ENCODE assay signal across 14 cellular contexts in genomic region chr2:190723397-190724090, GRCh38.
DNase-seq lines count a peak whose midpoint lies in the region; FAIRE-seq and TF ChIP-seq lines count a peak whose summit lies in the region.
"Had no signal": no experiment of that assay in that cellular context is flagged by ENCODE, and none has a peak within 500 bp of the region (broad histone marks: within the 10 kb centered on the region; RNA-seq: fewer than 3 reads in every experiment).

No MANE protein-coding gene starts in this region.

- H4K5ac ChIP-seq in H1 (ENCODE audit: insufficient read length, low read depth, low read length): no peak overlapping the region

- H2AK5ac ChIP-seq in H1 (ENCODE audit: low read depth, low read length): no peak overlapping the region

- H3K9me2 ChIP-seq in OCI-LY7 (ENCODE audit: insufficient read depth, low read length): no peaks in the 10 kb centered on the region

- H3K4me1 ChIP-seq in H1 (replicated peaks in 1 of 4; ENCODE audit: control insufficient read depth in 3 of 4, insufficient read depth in 4 of 4, low read length in 3 of 4): no peaks in the 10 kb centered on the region
- H3K4me1 ChIP-seq in mesodermal cell (ENCODE audit: control insufficient read depth, insufficient read depth, low read length, poor library complexity, severe bottlenecking): peaks cover 18% of the 10 kb centered on the region
- H3K4me1 ChIP-seq in ascending aorta: peaks cover 0 to 7% of the 10 kb centered on the region in 2 donors
- H3K4me1 ChIP-seq in OCI-LY7 (ENCODE audit: insufficient read depth, low read length, poor library complexity, severe bottlenecking): no peaks in the 10 kb centered on the region

- H3K4me1 Mint-ChIP-seq in activated CD4-positive, alpha-beta memory T cell treated with anti-CD3 and anti-CD28 coated beads for 36 hours (ENCODE audit: low read depth): peaks cover 70% of the 10 kb centered on the region
- peaks cover 40% of the 10 kb centered on the region for H3K4me1 Mint-ChIP-seq in activated CD4-positive, alpha-beta memory T cell treated with anti-CD3 and anti-CD28 coated beads, Interleukin-2, amount 10 ng/mL, durations not matched to agents 7 days and 5 days
- H3K4me1 Mint-ChIP-seq: CD14-positive monocyte had no signal

- no peaks in the 10 kb centered on the region for H4K20me1 ChIP-seq in H1 (replicated peaks in 1 of 2; ENCODE audit: control insufficient read depth in 1 of 2, insufficient read depth in 2 of 2, low read length in 2 of 2)
- H4K20me1 ChIP-seq in OCI-LY7 (ENCODE audit: insufficient read depth, low read length): no peaks in the 10 kb centered on the region

- H3K56ac ChIP-seq in H1 (replicated peaks; ENCODE audit: insufficient read length, low read depth, low read length): no peak overlapping the region

- H3K79me2 ChIP-seq in H1 (ENCODE audit: control insufficient read depth in 1 of 2, insufficient read depth in 2 of 2, low read length in 2 of 2) (no peaks in the 10 kb centered on the region), OCI-LY7 (ENCODE audit: insufficient read depth, low read depth, low read length) (no peaks in the 10 kb centered on the region)

- no TSS peak for BruUV-seq in OCI-LY7 (replicated peaks; lab: Mats Ljungman, UMichigan)

- H3K9me3 Mint-ChIP-seq in activated CD4-positive, alpha-beta memory T cell treated with anti-CD3 and anti-CD28 coated beads for 36 hours: no peaks in the 10 kb centered on the region
- H3K9me3 Mint-ChIP-seq in activated CD4-positive, alpha-beta memory T cell treated with anti-CD3 and anti-CD28 coated beads, Interleukin-2, amount 10 ng/mL, durations not matched to agents 7 days and 5 days: no peaks in the 10 kb centered on the region

- peak overlapping the region; percentile 63 for H3K4me3 Mint-ChIP-seq in activated CD4-positive, alpha-beta memory T cell treated with anti-CD3 and anti-CD28 coated beads for 36 hours
- no peak overlapping the region for H3K4me3 Mint-ChIP-seq in activated CD4-positive, alpha-beta memory T cell treated with anti-CD3 and anti-CD28 coated beads, Interleukin-2, amount 10 ng/mL, durations not matched to agents 7 days and 5 days
- H3K4me3 Mint-ChIP-seq: CD14-positive monocyte had no signal

- H3K23me2 ChIP-seq in H1 (ENCODE audit: low read depth, low read length): no peaks in the 10 kb centered on the region; the same call in 1 of the 2 replicates

- H3K27ac ChIP-seq in H1 (ENCODE audit: low read depth, low read length): no peak overlapping the region
- peak overlapping the region; percentile 41 for H3K27ac ChIP-seq in mesodermal cell (ENCODE audit: low read depth, low read length, severe bottlenecking)
- no peak overlapping the region for H3K27ac ChIP-seq in ascending aorta
- no peak overlapping the region for H3K27ac ChIP-seq in OCI-LY7 (ENCODE audit: low read depth, low read length, poor library complexity, severe bottlenecking)

- H3K4ac ChIP-seq in H1 (replicated peaks; ENCODE audit: insufficient read length, low read depth, low read length): no peak overlapping the region

- H3K14ac ChIP-seq in H1 (ENCODE audit: insufficient read length): no peak overlapping the region

- TF ChIP-seq POLR2A in H1 (IDR thresholded peaks at IDR 0.05; ENCODE audit: control extremely low read depth in 1 of 2, low read depth in 2 of 2, low read length in 2 of 2): no peak

- no peaks in the 10 kb centered on the region for H3K9me3 ChIP-seq in H1 (ENCODE audit: insufficient read depth in 2 of 2, low read depth in 1 of 2, low read length in 1 of 2)
- H3K9me3 ChIP-seq in mesodermal cell (ENCODE audit: control insufficient read depth, low read length): no peaks in the 10 kb centered on the region
- H3K9me3 ChIP-seq in ascending aorta: no peaks in the 10 kb centered on the region
- no peaks in the 10 kb centered on the region for H3K9me3 ChIP-seq in OCI-LY7 (ENCODE audit: low read length)

- no peaks in the 10 kb centered on the region for H3K27me3 Mint-ChIP-seq in activated CD4-positive, alpha-beta memory T cell treated with anti-CD3 and anti-CD28 coated beads for 36 hours
- no peaks in the 10 kb centered on the region for H3K27me3 Mint-ChIP-seq in activated CD4-positive, alpha-beta memory T cell treated with anti-CD3 and anti-CD28 coated beads, Interleukin-2, amount 10 ng/mL, durations not matched to agents 7 days and 5 days

- H2BK120ac ChIP-seq in H1 (replicated peaks; ENCODE audit: low read depth, low read length): no peak overlapping the region

- no peak overlapping the region for H4K91ac ChIP-seq in H1 (replicated peaks; ENCODE audit: insufficient read length, low read length)

- WGBS in H1 (ENCODE audit: extremely low coverage in 1 of 2, insufficient coverage in 1 of 2, insufficient read length in 1 of 2, insufficient replicate concordance in 2 of 2, low coverage in 1 of 2, low lambda C conversion rate in 2 of 2, missing lambda C conversion rate in 1 of 2), 2 experiments: 81% methylated on average over 7 of the region's 7 CpGs; no CpG with 5 or more reads in 1 of the 2 experiments
- 82 to 94% methylated on average over 4 to 5 of the region's 7 CpGs for WGBS in mesodermal cell (ENCODE audit: insufficient coverage in 2 of 2), 2 experiments

- no peak overlapping the region for H2BK5ac ChIP-seq in H1 (ENCODE audit: low read depth, low read length)

- no peaks in the 10 kb centered on the region for H3K79me1 ChIP-seq in H1 (ENCODE audit: low read depth, low read length)

- no peak overlapping the region for H3K4me2 ChIP-seq in H1 (ENCODE audit: insufficient read depth in 1 of 2, low read depth in 2 of 2, low read length in 2 of 2)
- no peak overlapping the region for H3K4me2 ChIP-seq in OCI-LY7 (ENCODE audit: low read length)

- H2BK15ac ChIP-seq in H1 (ENCODE audit: low read length): no peak overlapping the region

- H3K23ac ChIP-seq in H1 (ENCODE audit: insufficient read length): no peak overlapping the region

- no peak overlapping the region for H2BK12ac ChIP-seq in H1 (ENCODE audit: low read depth, low read length)

- H3K36me3 ChIP-seq in H1 (ENCODE audit: control insufficient read depth in 2 of 4, insufficient read depth in 4 of 4, low read length in 3 of 4) (no peaks in the 10 kb centered on the region), mesodermal cell (ENCODE audit: control insufficient read depth, insufficient read depth, low read length) (no peaks in the 10 kb centered on the region), ascending aorta (no peaks in the 10 kb centered on the region), OCI-LY7 (ENCODE audit: insufficient read depth, low read length) (no peaks in the 10 kb centered on the region)

- no peak for DNase-seq in activated CD4-positive, alpha-beta memory T cell treated with anti-CD3 and anti-CD28 coated beads for 36 hours
- DNase-seq in activated CD4-positive, alpha-beta memory T cell treated with anti-CD3 and anti-CD28 coated beads, Interleukin-2, amount 10 ng/mL, durations not matched to agents 7 days and 5 days: no peak
- DNase-seq in RPMI7951 (ENCODE audit: low read depth) (peak; percentile 28), H1 (ENCODE audit: low read depth in 1 of 2, low spot score in 2 of 2) (no peak), ascending aorta (ENCODE audit: low spot score in 2 of 2) (no peak), NCI-H2081 treated with DMSO at 0.1 percent for 48 hours (lab: John Stamatoyannopoulos, UW) (no peak), OCI-LY7 (ENCODE audit: low spot score) (no peak)
- DNase-seq: HCEC 1CT, Karpas-422, naive B cell, NCI-H1105 treated with DMSO at 0.1 percent for 48 hours, NCI-H774 had no signal

- H3K27me3 ChIP-seq in H1 (replicated peaks in 1 of 4; ENCODE audit: control insufficient read depth in 3 of 4, extremely low read depth in 1 of 4, insufficient read depth in 3 of 4, low read length in 3 of 4) (no peaks in the 10 kb centered on the region), ascending aorta (no peaks in the 10 kb centered on the region)

- peak overlapping the region; percentile 97 for H3K27ac Mint-ChIP-seq in activated CD4-positive, alpha-beta memory T cell treated with anti-CD3 and anti-CD28 coated beads for 36 hours
- H3K27ac Mint-ChIP-seq in activated CD4-positive, alpha-beta memory T cell treated with anti-CD3 and anti-CD28 coated beads, Interleukin-2, amount 10 ng/mL, durations not matched to agents 7 days and 5 days: no peak overlapping the region

- H3K4me3 ChIP-seq in H1 (ENCODE audit: extremely low read depth in 1 of 4, insufficient read depth in 2 of 4, low read depth in 3 of 4, low read length in 4 of 4) (no peak overlapping the region), mesodermal cell (ENCODE audit: extremely low read depth, insufficient read depth, low read length, poor library complexity, severe bottlenecking) (no peak overlapping the region), ascending aorta (no peak overlapping the region), OCI-LY7 (ENCODE audit: low read depth, low read length, poor library complexity, severe bottlenecking) (no peak overlapping the region)

- H2AFZ ChIP-seq in H1 (ENCODE audit: low read length) (0 out of 2 replicates have a peak overlapping the region, but pooled peaks have one; percentile 58), OCI-LY7 (ENCODE audit: low read length) (no peak overlapping the region)

- H4K8ac ChIP-seq in H1 (ENCODE audit: extremely low read depth, insufficient read depth, low read length): no peak overlapping the region

- no peak for TF ChIP-seq RAD21 in H1 (IDR thresholded peaks at IDR 0.05 in 1 of 2, conservative IDR thresholded peaks at IDR 0.05 in 1 of 2; ENCODE audit: low read depth in 2 of 2, low read length in 2 of 2)

- no peak for TF ChIP-seq EP300 in H1 (IDR thresholded peaks at IDR 0.05; ENCODE audit: borderline replicate concordance in 1 of 2, low read depth in 2 of 2, low read length in 2 of 2)

- TF ChIP-seq CTCF in H1 (IDR thresholded peaks at IDR 0.05; ENCODE audit: control extremely low read depth in 1 of 3, insufficient read depth in 1 of 3, low read depth in 1 of 3, low read length in 3 of 3) (no peak), ascending aorta (IDR thresholded peaks at IDR 0.05) (no peak), OCI-LY7 (conservative IDR thresholded peaks at IDR 0.05; ENCODE audit: low read length) (no peak)

- H2BK20ac ChIP-seq in H1 (ENCODE audit: low read length): no peak overlapping the region

- no peak overlapping the region for H3K9ac ChIP-seq in H1 (replicated peaks in 1 of 4; ENCODE audit: extremely low read depth in 1 of 4, low read depth in 3 of 4, low read length in 3 of 4)

- CTCF ChIA-PET in activated CD4-positive, alpha-beta memory T cell treated with anti-CD3 and anti-CD28 coated beads for 36 hours (lab: Charles Lee): no interaction called here
- CTCF ChIA-PET in activated CD4-positive, alpha-beta memory T cell treated with anti-CD3 and anti-CD28 coated beads, Interleukin-2, amount 10 ng/mL, durations not matched to agents 7 days and 5 days (lab: Charles Lee): no interaction called here
- CTCF ChIA-PET in H1 (lab: Charles Lee; ENCODE audit: partially characterized antibody) (no interaction called here), OCI-LY7 (lab: Charles Lee; ENCODE audit: unreplicated experiment) (no interaction called here)

- POLR2A ChIA-PET in activated CD4-positive, alpha-beta memory T cell treated with anti-CD3 and anti-CD28 coated beads for 36 hours (lab: Charles Lee): no interaction called here
- POLR2A ChIA-PET in activated CD4-positive, alpha-beta memory T cell treated with anti-CD3 and anti-CD28 coated beads, Interleukin-2, amount 10 ng/mL, durations not matched to agents 7 days and 5 days (lab: Charles Lee): no interaction called here
- POLR2A ChIA-PET in H1 (lab: Charles Lee; ENCODE audit: partially characterized antibody) (no interaction called here), OCI-LY7 (lab: Charles Lee) (no interaction called here)

- intact Hi-C loops in activated CD4-positive, alpha-beta memory T cell treated with anti-CD3 and anti-CD28 coated beads for 36 hours (cut with micrococcal nuclease): loop anchor here (1.0 to 5.0 kb wide), 7 partner anchors 24 to 1281 kb away; partner anchors contain the start of genes NABP1, NEMP2, STAT4 and WDR75
- intact Hi-C loops in ascending aorta (cut with DNase I) (no loop called here), OCI-LY7 (cut with micrococcal nuclease; ENCODE audit: unreplicated experiment) (no loop called here)

- FAIRE-seq in H1 (lab: Jason Lieb, UNC): no peak

- H3K18ac ChIP-seq in H1 (ENCODE audit: extremely low read depth, low read length): no peak overlapping the region

- no peaks in the 10 kb centered on the region for H3K36me3 Mint-ChIP-seq in activated CD4-positive, alpha-beta memory T cell treated with anti-CD3 and anti-CD28 coated beads for 36 hours
- H3K36me3 Mint-ChIP-seq in activated CD4-positive, alpha-beta memory T cell treated with anti-CD3 and anti-CD28 coated beads, Interleukin-2, amount 10 ng/mL, durations not matched to agents 7 days and 5 days (ENCODE audit: low read depth): no peaks in the 10 kb centered on the region
- H3K36me3 Mint-ChIP-seq: CD14-positive monocyte, naive B cell had no signal
